In the genomic region with DNA sequence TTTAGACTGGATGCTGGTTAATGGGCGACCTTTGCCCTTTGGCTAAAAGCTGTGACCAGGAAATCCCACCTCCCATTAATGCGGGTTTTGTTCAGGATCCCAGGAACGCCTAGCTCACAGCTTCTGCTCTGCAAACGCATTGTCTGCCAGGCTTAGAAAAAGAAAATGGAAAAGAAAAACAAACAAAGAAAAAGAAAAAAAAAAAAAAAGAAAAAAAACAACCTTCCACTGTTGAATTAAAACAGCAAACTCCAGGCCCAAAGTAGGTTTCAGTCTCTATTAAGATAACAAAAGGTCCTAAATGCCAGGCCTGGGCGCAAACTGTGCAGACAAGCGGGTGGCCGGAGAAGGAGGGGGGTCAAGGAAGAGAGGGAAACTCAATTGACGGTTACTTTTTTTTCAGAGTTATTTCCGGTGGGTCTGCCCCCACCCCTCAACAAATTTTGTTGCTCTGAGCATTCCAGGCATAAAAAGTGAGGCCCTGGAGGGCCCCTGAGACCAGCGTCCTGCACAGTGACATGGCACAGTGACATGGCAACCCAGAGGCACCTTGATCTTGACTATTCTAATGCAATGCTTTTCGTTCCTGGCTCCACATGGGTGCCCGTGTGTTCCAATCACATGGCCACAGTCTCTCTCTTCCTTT, we compare ENCODE assay signal across 27 cellular contexts.
DNase-seq lines count a peak whose midpoint lies in the region; ATAC-seq and TF ChIP-seq lines count a peak whose summit lies in the region.
"Had no signal": no experiment of that assay in that cellular context is flagged by ENCODE, and none has a peak within 500 bp of the region (broad histone marks: within the 10 kb centered on the region; RNA-seq: fewer than 3 reads in every experiment).

No MANE protein-coding gene starts in this region.

- DNase-seq in DMS53 (lab: John Stamatoyannopoulos, UW) (peak; percentile 65), NCI-H146 (lab: John Stamatoyannopoulos, UW) (peak; percentile 93), hepatocyte (ENCODE audit: low spot score) (no peak), neural progenitor cell (ENCODE audit: low spot score) (peak; percentile 97), D341Med (ENCODE audit: low spot score) (no peak), NCI-H1417 treated with DMSO at 0.1 percent for 48 hours (lab: John Stamatoyannopoulos, UW) (no peak)
- no peak for DNase-seq in activated CD8-positive, alpha-beta memory T cell treated with anti-CD3 and anti-CD28 coated beads, Interleukin-2, amount 10 ng/mL, durations not matched to agents 7 days and 5 days
- no peak for DNase-seq in stimulated activated CD4-positive, alpha-beta T cell treated with anti-CD3 and anti-CD28 coated beads, Interleukin-15, amount 100 ng/mL, for 24 hours
- DNase-seq: activated CD4-positive, alpha-beta T cell treated with anti-CD3 and anti-CD28 coated beads for 36 hours; activated CD8-positive, alpha-beta T cell treated with anti-CD3 and anti-CD28 coated beads, Interleukin-2, amount 10 ng/mL, durations not matched to agents 7 days and 5 days; activated effector memory CD4-positive, alpha-beta T cell treated with anti-CD3 and anti-CD28 coated beads, Interleukin-2, amount 50 U/mL, for 16 hours; activated naive CD8-positive, alpha-beta T cell treated with anti-CD3 and anti-CD28 coated beads, Interleukin-2, amount 10 ng/mL, durations not matched to agents 7 days and 5 days; CD4-positive, CD25-positive, alpha-beta regulatory T cell; dermis blood vessel endothelial cell; HCEC 1CT; KG1; left cardiac atrium; mammary epithelial cell; MG63; NCI-H1105 treated with DMSO at 0.1 percent for 48 hours; NCI-H446; OCI-M1 had no signal

- H3K4me2 ChIP-seq in hepatocyte: peak overlapping the region; percentile 31
- peak overlapping the region; percentile 79 for H3K4me2 ChIP-seq in neural progenitor cell

- H3K4me3 ChIP-seq in hepatocyte: no peak overlapping the region
- peak overlapping the region; percentile 31 for H3K4me3 ChIP-seq in neural progenitor cell
- H3K4me3 ChIP-seq: gastroesophageal sphincter, MG63, prostate gland had no signal

- H3K9ac ChIP-seq in neural progenitor cell: no peak overlapping the region

- CTCF ChIA-PET in activated CD8-positive, alpha-beta memory T cell treated with anti-CD3 and anti-CD28 coated beads, Interleukin-2, amount 10 ng/mL, durations not matched to agents 7 days and 5 days (lab: Charles Lee): interaction anchor here (0.6 kb wide), 1 partner anchor 30 kb away, joined by 3 read pairs; no protein-coding TSS in a partner anchor

- H4K20me1 ChIP-seq in hepatocyte (ENCODE audit: insufficient read depth, poor library complexity, severe bottlenecking) (no peaks in the 10 kb centered on the region), neural progenitor cell (ENCODE audit: low read depth) (peaks cover 12% of the 10 kb centered on the region)

- no peaks in the 10 kb centered on the region for H3K36me3 ChIP-seq in hepatocyte (replicated peaks; ENCODE audit: insufficient read depth, low read depth)
- no peaks in the 10 kb centered on the region for H3K36me3 ChIP-seq in neural progenitor cell
- H3K36me3 ChIP-seq: gastroesophageal sphincter, MG63, prostate gland had no signal

- H3K36me3 Mint-ChIP-seq in neural progenitor cell: no peaks in the 10 kb centered on the region
- no peaks in the 10 kb centered on the region for H3K36me3 Mint-ChIP-seq in activated CD8-positive, alpha-beta memory T cell treated with anti-CD3 and anti-CD28 coated beads, Interleukin-2, amount 10 ng/mL, durations not matched to agents 7 days and 5 days
- H3K36me3 Mint-ChIP-seq: activated naive CD8-positive, alpha-beta T cell treated with anti-CD3 and anti-CD28 coated beads, Interleukin-2, amount 10 ng/mL, durations not matched to agents 7 days and 5 days; CD4-positive, CD25-positive, alpha-beta regulatory T cell had no signal

- H3K27me3 Mint-ChIP-seq in neural progenitor cell (ENCODE audit: insufficient read depth, low read depth): peaks cover 62% of the 10 kb centered on the region
- H3K27me3 Mint-ChIP-seq in activated CD8-positive, alpha-beta memory T cell treated with anti-CD3 and anti-CD28 coated beads, Interleukin-2, amount 10 ng/mL, durations not matched to agents 7 days and 5 days: peaks cover 6% of the 10 kb centered on the region

- H3K9me3 ChIP-seq in hepatocyte (ENCODE audit: low read depth) (no peaks in the 10 kb centered on the region), neural progenitor cell (ENCODE audit: low read depth) (no peaks in the 10 kb centered on the region)
- H3K9me3 ChIP-seq: gastroesophageal sphincter, MG63, prostate gland had no signal

- no peaks in the 10 kb centered on the region for H3K9me2 ChIP-seq in hepatocyte (replicated peaks; ENCODE audit: insufficient read depth)

- H3K4me1 ChIP-seq in hepatocyte (ENCODE audit: insufficient read depth) (peaks cover 19% of the 10 kb centered on the region), neural progenitor cell (peaks cover 56% of the 10 kb centered on the region)
- H3K4me1 ChIP-seq: gastroesophageal sphincter, prostate gland had no signal

- H3K4me1 Mint-ChIP-seq in neural progenitor cell: peaks cover 56% of the 10 kb centered on the region
- peaks cover 4% of the 10 kb centered on the region for H3K4me1 Mint-ChIP-seq in activated CD8-positive, alpha-beta memory T cell treated with anti-CD3 and anti-CD28 coated beads, Interleukin-2, amount 10 ng/mL, durations not matched to agents 7 days and 5 days

- H3K27me3 ChIP-seq in hepatocyte (no peaks in the 10 kb centered on the region), neural progenitor cell (peaks cover 12% of the 10 kb centered on the region)
- H3K27me3 ChIP-seq: gastroesophageal sphincter, MG63 had no signal

- TF ChIP-seq CTCF in hepatocyte (IDR thresholded peaks at IDR 0.05; ENCODE audit: poor library complexity) (no peak), neural progenitor cell (IDR thresholded peaks at IDR 0.05) (no peak)

- H3K9me3 Mint-ChIP-seq in neural progenitor cell: peaks cover 7% of the 10 kb centered on the region
- no peaks in the 10 kb centered on the region for H3K9me3 Mint-ChIP-seq in activated CD8-positive, alpha-beta memory T cell treated with anti-CD3 and anti-CD28 coated beads, Interleukin-2, amount 10 ng/mL, durations not matched to agents 7 days and 5 days (ENCODE audit: low read depth)
- H3K9me3 Mint-ChIP-seq: activated naive CD8-positive, alpha-beta T cell treated with anti-CD3 and anti-CD28 coated beads, Interleukin-2, amount 10 ng/mL, durations not matched to agents 7 days and 5 days; stimulated activated naive CD8-positive, alpha-beta T cell treated with anti-CD3 and anti-CD28 coated beads, Interleukin-15, Interleukin-2, amounts not matched to agents 100 ng/mL and 50 ng/mL, for 24 hours; T-helper 2 cell treated with Interferon-gamma antibody and Interleukin-4, amounts not matched to agents 5 μg/mL and 100 μg/mL, for 36 hours had no signal

- peak overlapping the region; percentile 71 for H3K27ac Mint-ChIP-seq in neural progenitor cell
- H3K27ac Mint-ChIP-seq in activated CD8-positive, alpha-beta memory T cell treated with anti-CD3 and anti-CD28 coated beads, Interleukin-2, amount 10 ng/mL, durations not matched to agents 7 days and 5 days: no peak overlapping the region
- H3K27ac Mint-ChIP-seq: activated CD4-positive, alpha-beta T cell treated with anti-CD3 and anti-CD28 coated beads for 36 hours; activated naive CD8-positive, alpha-beta T cell treated with anti-CD3 and anti-CD28 coated beads, Interleukin-2, amount 10 ng/mL, durations not matched to agents 7 days and 5 days; CD4-positive, CD25-positive, alpha-beta regulatory T cell; stimulated activated naive CD8-positive, alpha-beta T cell treated with anti-CD3 and anti-CD28 coated beads, Interleukin-15, Interleukin-2, amounts not matched to agents 100 ng/mL and 50 ng/mL, for 24 hours; T-helper 2 cell treated with Interferon-gamma antibody and Interleukin-4, amounts not matched to agents 5 μg/mL and 100 μg/mL, for 36 hours had no signal

- H3K79me2 ChIP-seq in hepatocyte (no peaks in the 10 kb centered on the region), neural progenitor cell (ENCODE audit: low read depth) (no peaks in the 10 kb centered on the region)

- peak overlapping the region; percentile 74 for H3K4me3 Mint-ChIP-seq in neural progenitor cell
- no peak overlapping the region for H3K4me3 Mint-ChIP-seq in activated CD8-positive, alpha-beta memory T cell treated with anti-CD3 and anti-CD28 coated beads, Interleukin-2, amount 10 ng/mL, durations not matched to agents 7 days and 5 days
- H3K4me3 Mint-ChIP-seq: activated CD4-positive, alpha-beta T cell treated with anti-CD3 and anti-CD28 coated beads for 36 hours; activated CD8-positive, alpha-beta T cell treated with anti-CD3 and anti-CD28 coated beads, Interleukin-2, amount 10 ng/mL, durations not matched to agents 7 days and 5 days; activated naive CD8-positive, alpha-beta T cell treated with anti-CD3 and anti-CD28 coated beads, Interleukin-2, amount 10 ng/mL, durations not matched to agents 7 days and 5 days; CD4-positive, CD25-positive, alpha-beta regulatory T cell; stimulated activated naive CD8-positive, alpha-beta T cell treated with anti-CD3 and anti-CD28 coated beads, Interleukin-15, Interleukin-2, amounts not matched to agents 100 ng/mL and 50 ng/mL, for 24 hours; T-helper 2 cell treated with Interferon-gamma antibody and Interleukin-4, amounts not matched to agents 5 μg/mL and 100 μg/mL, for 36 hours had no signal

- H2AFZ ChIP-seq in hepatocyte: no peak overlapping the region
- H2AFZ ChIP-seq in neural progenitor cell (replicated peaks): no peak overlapping the region

- ATAC-seq in activated CD8-positive, alpha-beta memory T cell treated with anti-CD3 and anti-CD28 coated beads, Interleukin-2, amount 10 ng/mL, durations not matched to agents 7 days and 5 days: no peak
- ATAC-seq: activated CD4-positive, alpha-beta T cell treated with anti-CD3 and anti-CD28 coated beads for 36 hours; activated CD8-positive, alpha-beta T cell treated with anti-CD3 and anti-CD28 coated beads, Interleukin-2, amount 10 ng/mL, durations not matched to agents 7 days and 5 days; gastroesophageal sphincter; left cardiac atrium; Right ventricle myocardium inferior had no signal

- H3K27ac ChIP-seq in hepatocyte (peak overlapping the region; percentile 13), neural progenitor cell (peak overlapping the region; percentile 88)
- H3K27ac ChIP-seq: gastroesophageal sphincter, prostate gland had no signal

- H3F3A ChIP-seq in neural progenitor cell (ENCODE audit: low read depth): peaks cover 45% of the 10 kb centered on the region

- WGBS in hepatocyte (ENCODE audit: low lambda C conversion rate, missing lambda C conversion rate): 50% methylated on average over 12 of the region's 12 CpGs

Comparison
In these comparisons a context has a peak if more than half of its experiments do, and no peak if none do; other contexts are left out.
1. DNase-seq: peak in DMS53 (single experiment), NCI-H146 (single experiment) and neural progenitor cell (single experiment); none in hepatocyte (single experiment), D341Med (single experiment), activated CD8-positive, alpha-beta memory T cell treated with anti-CD3 and anti-CD28 coated beads, Interleukin-2, amount 10 ng/mL, durations not matched to agents 7 days and 5 days (single experiment), stimulated activated CD4-positive, alpha-beta T cell treated with anti-CD3 and anti-CD28 coated beads, Interleukin-15, amount 100 ng/mL, for 24 hours (single experiment) and NCI-H1417 treated with DMSO at 0.1 percent for 48 hours (single experiment).